Comparison of ENCODE assay signal across 22 cellular contexts in the genomic region with DNA sequence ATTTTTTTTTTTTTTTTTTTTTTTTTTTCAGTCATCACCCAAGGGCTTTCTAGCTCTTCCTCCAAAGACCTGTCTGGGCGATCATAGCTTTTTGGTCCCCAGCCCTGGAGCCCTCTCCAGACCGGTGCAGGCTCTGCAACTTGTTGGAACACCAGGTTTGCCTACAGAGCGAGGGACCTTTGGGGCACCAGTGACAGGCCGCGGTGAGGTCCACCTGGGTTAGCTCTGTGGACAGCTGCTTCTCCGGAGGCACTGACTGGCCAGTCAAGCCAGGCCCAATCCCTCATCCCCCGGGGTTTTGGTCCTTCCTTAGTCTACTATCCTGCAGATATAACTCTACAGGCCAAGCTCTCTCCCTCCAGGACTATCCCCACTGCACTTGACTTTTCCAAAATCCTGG.
"Had no signal": no experiment of that assay in that cellular context is flagged by ENCODE, and none has a peak within 500 bp of the region (broad histone marks: within the 10 kb centered on the region; RNA-seq: fewer than 3 reads in every experiment).

No MANE protein-coding gene starts in this region.

- H3K4me1 ChIP-seq: psoas muscle had no signal

- H3K4me3 Mint-ChIP-seq: naive thymus-derived CD8-positive, alpha-beta T cell had no signal

- H2AFZ ChIP-seq: parathyroid adenoma had no signal

- DNase-seq: head of caudate nucleus; hippocampal formation; left colon; left lung; lower lobe of right lung; mammary epithelial cell; mesenchymal stem cell; naive thymus-derived CD8-positive, alpha-beta T cell; nucleus accumbens; psoas muscle; right lobe of liver; stimulated activated CD4-positive, alpha-beta T cell treated with anti-CD3 and anti-CD28 coated beads, Interleukin-2, amount 100 ng/mL, for 24 hours; stimulated activated CD4-positive, alpha-beta T cell treated with anti-CD3 and anti-CD28 coated beads, Interleukin-4, amount 100 ng/mL, for 1 hour; stimulated activated naive CD4-positive, alpha-beta T cell; stomach; testis; thyroid gland; trophoblast cell; upper lobe of right lung had no signal

- H3K9me3 Mint-ChIP-seq: naive thymus-derived CD8-positive, alpha-beta T cell had no signal

- H3K27ac ChIP-seq: left lung, lower lobe of right lung, parathyroid adenoma, psoas muscle, right atrium auricular region, stomach, testis, thyroid gland, upper lobe of right lung had no signal

- H3K36me3 ChIP-seq: left lung, lower lobe of right lung, right atrium auricular region, right lobe of liver, stomach, thyroid gland, upper lobe of right lung had no signal

- H3K9ac ChIP-seq: parathyroid adenoma had no signal

- ATAC-seq: left colon; left lung; lower lobe of right lung; naive thymus-derived CD8-positive, alpha-beta T cell; psoas muscle; right lobe of liver; upper lobe of right lung had no signal

- H3K9me3 ChIP-seq: left lung, lower lobe of right lung, psoas muscle, right atrium auricular region, right lobe of liver, stomach, testis, thyroid gland, upper lobe of right lung had no signal

- H3K36me3 Mint-ChIP-seq: naive thymus-derived CD8-positive, alpha-beta T cell had no signal

- H3K27me3 ChIP-seq: left lung, right atrium auricular region, right lobe of liver, stomach, testis, thyroid gland, upper lobe of right lung had no signal

- H3K4me3 ChIP-seq: left lung, lower lobe of right lung, psoas muscle, right atrium auricular region, right lobe of liver, smooth muscle cell, stomach, testis, thyroid gland, upper lobe of right lung had no signal

- H3K4me2 ChIP-seq: smooth muscle cell had no signal
